Comparison of ENCODE assay signal across 17 cellular contexts in the genomic region with DNA sequence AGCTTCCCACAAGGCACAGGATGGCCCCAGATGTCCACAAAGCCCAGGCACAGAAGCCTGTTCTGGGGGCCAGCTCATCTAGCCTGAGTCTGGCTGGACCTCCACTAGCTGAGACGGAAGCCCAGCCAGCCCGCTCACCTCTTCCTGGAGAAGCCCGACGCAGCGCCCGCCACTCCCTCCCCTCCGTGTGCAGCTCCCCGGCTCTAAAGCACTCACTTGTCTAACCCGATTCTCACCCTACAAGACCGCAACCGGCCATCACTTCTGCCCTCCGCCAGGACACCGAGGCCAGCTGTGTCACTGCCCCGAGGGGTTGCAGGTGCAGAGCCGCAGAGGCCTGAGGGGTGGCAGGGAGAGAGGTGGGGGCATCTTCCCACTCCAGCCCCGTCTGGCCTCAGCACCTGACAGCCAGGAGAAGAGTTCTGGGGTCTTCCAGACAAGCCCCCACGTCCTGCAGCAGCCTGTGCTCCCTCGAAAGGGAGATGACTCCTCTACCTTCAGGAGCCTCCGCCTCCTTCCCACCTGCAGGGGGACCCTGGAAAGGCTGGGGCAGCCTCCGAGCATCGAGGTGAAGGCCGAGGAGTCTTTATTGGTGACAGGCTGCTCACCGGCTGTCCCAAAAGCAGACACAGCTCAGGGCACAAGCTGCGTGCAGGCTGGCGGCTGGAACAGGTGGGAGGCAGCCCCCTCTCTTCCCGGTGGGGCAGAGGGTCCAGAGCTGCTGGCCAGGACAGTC. TPM values are rescaled to one million over a fixed set of nuclear protein-coding genes. Genes with fewer than 3 reads are reported as not detected.
A peak's percentile ranks its signal among the peaks of the same experiment; 100 is the strongest.
DNase-seq lines count a peak whose midpoint lies in the region; ATAC-seq and TF ChIP-seq lines count a peak whose summit lies in the region.
"Had no signal": no experiment of that assay in that cellular context is flagged by ENCODE, and none has a peak within 500 bp of the region (broad histone marks: within the 10 kb centered on the region; RNA-seq: fewer than 3 reads in every experiment).

No MANE protein-coding gene starts in this region.

- H3K36me3 Mint-ChIP-seq in GM23338 (ENCODE audit: low read depth), result peaks cover 3% of the 10 kb centered on the region; the same call in 1 of the 3 replicates
- no peaks in the 10 kb centered on the region for H3K36me3 Mint-ChIP-seq in activated CD4-positive, alpha-beta T cell treated with anti-CD3 and anti-CD28 coated beads, Interleukin-2, amount 10 ng/mL, durations not matched to agents 24 days and 14 days (ENCODE audit: low read depth)

- H3K9me2 ChIP-seq in GM23338 (ENCODE audit: insufficient read depth) (no peaks in the 10 kb centered on the region), PC-3 (replicated peaks; ENCODE audit: low read length) (no peaks in the 10 kb centered on the region)

- TF ChIP-seq CTCF in BE2C (IDR thresholded peaks at IDR 0.05; ENCODE audit: low read depth, low read length), result no peak
- peak; percentile 24 to 26; a peak in 2 of 4 replicates for TF ChIP-seq CTCF in GM23338 (conservative IDR thresholded peaks at IDR 0.05; ENCODE audit: low read depth in 2 of 2)
- no peak for TF ChIP-seq CTCF in PC-3 (conservative IDR thresholded peaks at IDR 0.05; ENCODE audit: low read depth, low read length)
- TF ChIP-seq CTCF in RWPE1 (conservative IDR thresholded peaks at IDR 0.05; ENCODE audit: low read depth), result no peak

- H3K9me3 ChIP-seq in BE2C (no peaks in the 10 kb centered on the region), PC-3 (ENCODE audit: low read length) (no peaks in the 10 kb centered on the region)
- H3K9me3 ChIP-seq: suprapubic skin had no signal

- H3K4me3 ChIP-seq in BE2C (ENCODE audit: low read depth, low read length) (no peak overlapping the region), GM23338 (peak overlapping the region; percentile 30; the same call in 1 of the 2 replicates), PC-3 (ENCODE audit: low read length) (no peak overlapping the region)
- H3K4me3 ChIP-seq: suprapubic skin had no signal

- intact Hi-C loops in PC-3 (cut with micrococcal nuclease), result no loop called here
- intact Hi-C loops in activated CD4-positive, alpha-beta T cell treated with anti-CD3 and anti-CD28 coated beads, Interleukin-2, amount 10 ng/mL, durations not matched to agents 24 days and 14 days (cut with micrococcal nuclease), result no loop called here

- H3K36me3 ChIP-seq in BE2C (peaks cover 6% of the 10 kb centered on the region; the same call in 1 of the 2 replicates), GM23338 (ENCODE audit: insufficient read depth) (no peaks in the 10 kb centered on the region), PC-3 (ENCODE audit: low read depth, low read length) (no peaks in the 10 kb centered on the region)

- H3K4me2 ChIP-seq in GM23338 (no peak overlapping the region), PC-3 (ENCODE audit: low read length) (peak overlapping the region; percentile 71)

- H3K9ac ChIP-seq in PC-3 (ENCODE audit: low read length), result no peak overlapping the region

- H2AFZ ChIP-seq in GM23338, result no peak overlapping the region
- peak overlapping the region; percentile 53; the same call in 1 of the 2 replicates for H2AFZ ChIP-seq in PC-3 (ENCODE audit: low read length)

- H3K27ac ChIP-seq in GM23338 (ENCODE audit: low read depth), result no peak overlapping the region
- no peak overlapping the region for H3K27ac ChIP-seq in PC-3 (ENCODE audit: low read length)
- no peak overlapping the region for H3K27ac ChIP-seq in RWPE1
- H3K27ac ChIP-seq: suprapubic skin had no signal

- peak; percentile 15 for DNase-seq in BE2C
- peak; percentile 56 for DNase-seq in GM23338 (ENCODE audit: low spot score)
- peak; percentile 35 for DNase-seq in PC-3
- peak; percentile 10 for DNase-seq in kidney tubule cell (ENCODE audit: low spot score)
- no peak for DNase-seq in activated CD4-positive, alpha-beta T cell treated with anti-CD3 and anti-CD28 coated beads, Interleukin-2, amount 10 ng/mL, durations not matched to agents 24 days and 14 days
- DNase-seq in RWPE1 (ENCODE audit: low spot score), result no peak
- no peak for DNase-seq in left lobe of liver (ENCODE audit: low spot score)
- DNase-seq: activated CD4-positive, alpha-beta T cell treated with anti-CD3 and anti-CD28 coated beads, Interleukin-2, amount 50 U/mL, for 48 hours; AML-193; caudate nucleus; DMS 273 treated with DMSO at 0.1 percent for 48 hours; effector CD4-positive, alpha-beta T cell; hypothalamus; left colon; NCI-H345 had no signal

- no peaks in the 10 kb centered on the region for H3K9me3 Mint-ChIP-seq in GM23338
- no peaks in the 10 kb centered on the region for H3K9me3 Mint-ChIP-seq in activated CD4-positive, alpha-beta T cell treated with anti-CD3 and anti-CD28 coated beads, Interleukin-2, amount 10 ng/mL, durations not matched to agents 24 days and 14 days

- no TSS peak for BruUV-seq in PC-3 (replicated peaks; lab: Mats Ljungman, UMichigan)

- peaks cover 9% of the 10 kb centered on the region for H3K4me1 Mint-ChIP-seq in GM23338
- H3K4me1 Mint-ChIP-seq in activated CD4-positive, alpha-beta T cell treated with anti-CD3 and anti-CD28 coated beads, Interleukin-2, amount 10 ng/mL, durations not matched to agents 24 days and 14 days, result no peaks in the 10 kb centered on the region

- H3K79me2 ChIP-seq in GM23338 (replicated peaks; ENCODE audit: insufficient read depth) (no peaks in the 10 kb centered on the region), PC-3 (ENCODE audit: low read length) (no peaks in the 10 kb centered on the region)

- POLR2A ChIA-PET in PC-3 (lab: Charles Lee; ENCODE audit: unreplicated experiment), result no interaction called here
- POLR2A ChIA-PET in RWPE1 (lab: Yijun Ruan, JAX; ENCODE audit: low non-redundant PET), result no interaction called here

- ATAC-seq in GM23338 (peak; percentile 50), PC-3 (peak; percentile 42), HG02588 (IDR thresholded peaks at IDR 0.05; ENCODE audit: unreplicated experiment) (no peak), left lobe of liver (no peak)
- ATAC-seq: left colon had no signal

- CTCF ChIA-PET in PC-3 (lab: Charles Lee), result no interaction called here
- CTCF ChIA-PET in RWPE1 (lab: Yijun Ruan, JAX), result no interaction called here

- H3K4me3 Mint-ChIP-seq in GM23338, result peak overlapping the region; percentile 32; the same call in 1 of the 3 replicates
- H3K4me3 Mint-ChIP-seq in activated CD4-positive, alpha-beta T cell treated with anti-CD3 and anti-CD28 coated beads, Interleukin-2, amount 10 ng/mL, durations not matched to agents 24 days and 14 days, result no peak overlapping the region

- H3F3A ChIP-seq in GM23338 (replicated peaks; ENCODE audit: low read depth), result no peaks in the 10 kb centered on the region
- H3F3A ChIP-seq in PC-3 (ENCODE audit: low read length, unreplicated experiment), result no peaks in the 10 kb centered on the region

- peaks cover 8% of the 10 kb centered on the region for H3K4me1 ChIP-seq in BE2C
- no peaks in the 10 kb centered on the region for H3K4me1 ChIP-seq in GM23338 (ENCODE audit: insufficient read depth)
- H3K4me1 ChIP-seq in PC-3 (ENCODE audit: insufficient read depth, low read length), result peaks cover 22% of the 10 kb centered on the region

- peaks cover 35% of the 10 kb centered on the region for H3K27me3 Mint-ChIP-seq in GM23338 (ENCODE audit: insufficient read depth, low read depth, poor library complexity)
- H3K27me3 Mint-ChIP-seq in activated CD4-positive, alpha-beta T cell treated with anti-CD3 and anti-CD28 coated beads, Interleukin-2, amount 10 ng/mL, durations not matched to agents 24 days and 14 days, result peaks cover 8% of the 10 kb centered on the region

- no peak overlapping the region for H3K27ac Mint-ChIP-seq in GM23338
- no peak overlapping the region for H3K27ac Mint-ChIP-seq in activated CD4-positive, alpha-beta T cell treated with anti-CD3 and anti-CD28 coated beads, Interleukin-2, amount 10 ng/mL, durations not matched to agents 24 days and 14 days

- H3K27me3 ChIP-seq in BE2C (no peaks in the 10 kb centered on the region; the same call in 1 of the 2 replicates), GM23338 (ENCODE audit: insufficient read depth) (0 out of 2 replicates have a peak, but pooled peaks cover under 1% of the 10 kb centered on the region), PC-3 (ENCODE audit: low read length) (no peaks in the 10 kb centered on the region)

- no peaks in the 10 kb centered on the region for H4K20me1 ChIP-seq in GM23338 (replicated peaks; ENCODE audit: insufficient read depth)
- H4K20me1 ChIP-seq in PC-3 (ENCODE audit: low read length), result no peaks in the 10 kb centered on the region

RNA-seq across cellular contexts. Expression of gene DIRAS1, which starts 5.9 kb away (rescaled TPM):
- polyA plus RNA-seq in BE2C (2012; ENCODE audit: insufficient read depth, insufficient read length, low read depth), result 52.2 TPM
- 17.1 and 18.6 TPM in 2 replicates for total RNA-seq in GM23338 (2014; rRNA removed; shearing (Covaris generic))
- 2.8 and 3.8 TPM in 2 replicates for polyA plus RNA-seq in GM23338 (2016; fragmentation: Nextera tagmentation; extraction: Ambion mirVana)
- 1.7 and 2.0 TPM in 2 replicates for total RNA-seq in PC-3 (2014; rRNA removed)
- total RNA-seq in activated CD4-positive, alpha-beta T cell treated with anti-CD3 and anti-CD28 coated beads, Interleukin-2, amount 10 ng/mL, durations not matched to agents 24 days and 14 days, result 0.16 TPM in 1 of 2 replicates, not detected in the other
- total RNA-seq in left lobe of liver, result 0.10 TPM

RNA-seq across cellular contexts. Expression of gene SLC39A3, which starts 12.7 kb away (rescaled TPM):
- 159 TPM for polyA plus RNA-seq in BE2C (2012; ENCODE audit: insufficient read depth, insufficient read length, low read depth)
- 46.5 and 47.4 TPM in 2 replicates for total RNA-seq in GM23338 (2014; rRNA removed; shearing (Covaris generic))
- 30.9 and 33.5 TPM in 2 replicates for polyA plus RNA-seq in GM23338 (2016; fragmentation: Nextera tagmentation; extraction: Ambion mirVana)
- total RNA-seq in PC-3 (2014; rRNA removed), result 87.4 and 92.4 TPM in 2 replicates
- total RNA-seq in activated CD4-positive, alpha-beta T cell treated with anti-CD3 and anti-CD28 coated beads, Interleukin-2, amount 10 ng/mL, durations not matched to agents 24 days and 14 days, result 48.8 and 52.2 TPM in 2 replicates
- 18.6 TPM for total RNA-seq in left lobe of liver

RNA-seq across cellular contexts. Expression of gene GNG7, which starts 24.6 kb away (rescaled TPM):
- 0.48 TPM for polyA plus RNA-seq in BE2C (2012; ENCODE audit: insufficient read depth, insufficient read length, low read depth)
- 5.4 and 8.3 TPM in 2 replicates for total RNA-seq in GM23338 (2014; rRNA removed; shearing (Covaris generic))
- 5.1 and 5.8 TPM in 2 replicates for polyA plus RNA-seq in GM23338 (2016; fragmentation: Nextera tagmentation; extraction: Ambion mirVana)
- total RNA-seq in PC-3 (2014; rRNA removed) (1.1 and 1.2 TPM in 2 replicates), left lobe of liver (4.0 TPM)
- total RNA-seq in activated CD4-positive, alpha-beta T cell treated with anti-CD3 and anti-CD28 coated beads, Interleukin-2, amount 10 ng/mL, durations not matched to agents 24 days and 14 days, result 0.07 and 0.09 TPM in 2 replicates

RNA-seq across cellular contexts. Expression of gene SGTA, which starts 56.0 kb away (rescaled TPM):
- polyA plus RNA-seq in BE2C (2012; ENCODE audit: insufficient read depth, insufficient read length, low read depth), result 190 TPM
- total RNA-seq in GM23338 (2014; rRNA removed; shearing (Covaris generic)), result 79.3 and 102 TPM in 2 replicates
- polyA plus RNA-seq in GM23338 (2016; fragmentation: Nextera tagmentation; extraction: Ambion mirVana), result 69.4 and 71.6 TPM in 2 replicates
- total RNA-seq in PC-3 (2014; rRNA removed) (78.6 and 89.6 TPM in 2 replicates), left lobe of liver (25.7 TPM)
- 73.3 and 76.9 TPM in 2 replicates for total RNA-seq in activated CD4-positive, alpha-beta T cell treated with anti-CD3 and anti-CD28 coated beads, Interleukin-2, amount 10 ng/mL, durations not matched to agents 24 days and 14 days

RNA-seq across cellular contexts. Expression of gene THOP1, which starts 58.2 kb away (rescaled TPM):
- polyA plus RNA-seq in BE2C (2012; ENCODE audit: insufficient read depth, insufficient read length, low read depth), result 102 TPM
- 229 and 268 TPM in 2 replicates for total RNA-seq in GM23338 (2014; rRNA removed; shearing (Covaris generic))
- 110 and 111 TPM in 2 replicates for polyA plus RNA-seq in GM23338 (2016; fragmentation: Nextera tagmentation; extraction: Ambion mirVana)
- total RNA-seq in PC-3 (2014; rRNA removed) (221 and 270 TPM in 2 replicates), left lobe of liver (33.5 TPM)
- total RNA-seq in activated CD4-positive, alpha-beta T cell treated with anti-CD3 and anti-CD28 coated beads, Interleukin-2, amount 10 ng/mL, durations not matched to agents 24 days and 14 days, result 200 and 207 TPM in 2 replicates

Comparison
In these comparisons a context has a peak if more than half of its experiments do, and no peak if none do; other contexts are left out.
1. DNase-seq: peak in BE2C (single experiment), GM23338 (single experiment), PC-3 (single experiment) and kidney tubule cell (single experiment); none in activated CD4-positive, alpha-beta T cell treated with anti-CD3 and anti-CD28 coated beads, Interleukin-2, amount 10 ng/mL, durations not matched to agents 24 days and 14 days (single experiment), RWPE1 (single experiment) and left lobe of liver (single experiment).
2. CTCF ChIP-seq: peak in GM23338 (2 of 2); none in BE2C (single experiment), PC-3 (single experiment) and RWPE1 (single experiment).
3. ATAC-seq: peak in GM23338 (single experiment) and PC-3 (single experiment); none in HG02588 (single experiment) and left lobe of liver (single experiment).